ENCODE assay signal across 28 cellular contexts in genomic region chr12:55683676-55684075, GRCh38. TPM values are rescaled to one million over a fixed set of nuclear protein-coding genes. Genes with fewer than 3 reads are reported as not detected.
A peak's percentile ranks its signal among the peaks of the same experiment; 100 is the strongest.
DNase-seq lines count a peak whose midpoint lies in the region; ATAC-seq and TF ChIP-seq lines count a peak whose summit lies in the region.
"Had no signal": no experiment of that assay in that cellular context is flagged by ENCODE, and none has a peak within 500 bp of the region (broad histone marks: within the 10 kb centered on the region; RNA-seq: fewer than 3 reads in every experiment).

No MANE protein-coding gene starts in this region.

- no peak overlapping the region for H2AFZ ChIP-seq in hepatocyte

- H3K27ac ChIP-seq in heart right ventricle: no peak overlapping the region
- no peak overlapping the region for H3K27ac ChIP-seq in hepatocyte
- no peak overlapping the region for H3K27ac ChIP-seq in upper lobe of right lung
- H3K27ac ChIP-seq: 22Rv1, BLaER1, SJSA1 had no signal

- peak overlapping the region; percentile 77 for H3K4me2 ChIP-seq in hepatocyte

- H3K79me2 ChIP-seq in hepatocyte: peaks cover 12% of the 10 kb centered on the region

- no peaks in the 10 kb centered on the region for H3K9me2 ChIP-seq in hepatocyte (replicated peaks; ENCODE audit: insufficient read depth)

- H3K9me3 ChIP-seq in heart right ventricle (no peaks in the 10 kb centered on the region), hepatocyte (ENCODE audit: low read depth) (no peaks in the 10 kb centered on the region), upper lobe of right lung (no peaks in the 10 kb centered on the region)
- H3K9me3 ChIP-seq: BLaER1, SJSA1 had no signal

- H3K4me3 ChIP-seq in heart right ventricle (no peak overlapping the region), hepatocyte (no peak overlapping the region), upper lobe of right lung (no peak overlapping the region)
- H3K4me3 ChIP-seq: BLaER1, K562, SJSA1 had no signal

- H3K4me1 ChIP-seq in heart right ventricle (peaks cover 0 to 17% (median 14%) of the 10 kb centered on the region in 9 donors), hepatocyte (ENCODE audit: insufficient read depth) (no peaks in the 10 kb centered on the region), upper lobe of right lung (peaks cover 8% of the 10 kb centered on the region)
- H3K4me1 ChIP-seq: SJSA1 had no signal

- no peak for TF ChIP-seq CTCF in heart right ventricle (IDR thresholded peaks at IDR 0.05)
- no peak for TF ChIP-seq CTCF in hepatocyte (IDR thresholded peaks at IDR 0.05; ENCODE audit: poor library complexity)
- no peak for TF ChIP-seq CTCF in upper lobe of right lung (IDR thresholded peaks at IDR 0.05)
- TF ChIP-seq CTCF in GM13977 (IDR thresholded peaks at IDR 0.05; ENCODE audit: extremely low read depth, insufficient read depth, missing control alignments): no peak

- WGBS in heart right ventricle, 2 donors: 88 to 95% methylated on average over 7 of the region's 7 CpGs
- 88% methylated on average over 7 of the region's 7 CpGs for WGBS in hepatocyte (ENCODE audit: low lambda C conversion rate, missing lambda C conversion rate)

- DNase-seq in Right ventricle myocardium inferior (ENCODE audit: missing footprints) (peak; percentile 17), heart right ventricle (no peak), hepatocyte (ENCODE audit: low spot score) (no peak), posterior vena cava (ENCODE audit: low spot score) (peak; percentile 22), upper lobe of right lung (peak; percentile 16), GM13977 (ENCODE audit: low spot score) (no peak), dedifferentiated amniotic fluid mesenchymal stem cell (ENCODE audit: extremely low spot score) (no peak)
- no peak for DNase-seq in central memory CD4-positive, alpha-beta T cell
- DNase-seq: ACHN; CD4-positive, alpha-beta T cell; COR-L47; DMS 273 treated with DMSO at 0.1 percent for 48 hours; DMS79 treated with DMSO at 0.1 percent for 48 hours; HFFc6; MM.1S; NCI-H1048; NCI-H1436; NCI-H187 treated with DMSO at 0.1 percent for 48 hours; NCI-H2107; NCI-H748 treated with DMSO at 0.1 percent for 48 hours; NK-92 treated with Interleukin-12 subunit alpha and Interleukin-12 subunit beta, amount 100 ng/mL, for 24 hours had no signal

- H3K27me3 ChIP-seq in heart right ventricle (no peaks in the 10 kb centered on the region), hepatocyte (no peaks in the 10 kb centered on the region), upper lobe of right lung (no peaks in the 10 kb centered on the region)
- H3K27me3 ChIP-seq: BLaER1 had no signal

- intact Hi-C loops in Right ventricle myocardium inferior (cut with DNase I) (loop anchor here (2.0 to 5.0 kb wide), 3 partner anchors 17 to 54 kb away; partner anchors contain the start of gene RDH5), heart right ventricle (cut with DNase I) (loop anchor here in 7 of 10 donors (2.0 to 5.0 kb wide), 4 partner anchors 37 to 54 kb away; partner anchors contain the start of genes RDH5 (in 6 of the 7) and CD63 (in 1 of the 7)), posterior vena cava (cut with DNase I) (loop anchor here in 1 of 2 donors (5.0 kb wide), 1 partner anchor 44 kb away; the partner anchor contains the start of gene CD63), upper lobe of right lung (cut with DNase I) (no loop called here)

- no peaks in the 10 kb centered on the region for H4K20me1 ChIP-seq in hepatocyte (ENCODE audit: insufficient read depth, poor library complexity, severe bottlenecking)
- H4K20me1 ChIP-seq: BLaER1 had no signal

- H3K36me3 ChIP-seq in heart right ventricle: peaks cover 0 to 43% (median 15%) of the 10 kb centered on the region in 9 donors
- H3K36me3 ChIP-seq in hepatocyte (replicated peaks; ENCODE audit: insufficient read depth, low read depth): no peaks in the 10 kb centered on the region
- no peaks in the 10 kb centered on the region for H3K36me3 ChIP-seq in upper lobe of right lung
- H3K36me3 ChIP-seq: BLaER1, SJSA1 had no signal

- ATAC-seq in Right ventricle myocardium inferior (no peak), heart right ventricle (no peak), upper lobe of right lung (no peak)
- ATAC-seq: K562, Panc1 had no signal

- in situ Hi-C loops in GM13977 (cut with MboI; ENCODE audit: low pct_unique_long_range_greater_than_20kb, low sequenced_read_pairs, unreplicated experiment): no loop called here

RNA-seq across cellular contexts. Expression of gene ITGA7, which starts 24.0 kb away (rescaled TPM):
- total RNA-seq in Right ventricle myocardium inferior (479 TPM), heart right ventricle (100 to 1,000 TPM; 422 to 750 (median 538) TPM), hepatocyte (13.0 and 15.2 TPM in 2 replicates), posterior vena cava (100 to 1,000 TPM; 497 to 570 TPM), upper lobe of right lung (14.7 TPM)
- polyA plus RNA-seq in heart right ventricle (100 to 1,000 TPM; 247 to 481 TPM), hepatocyte (18.9 and 22.8 TPM in 2 replicates)

RNA-seq across cellular contexts. Expression of gene BLOC1S1, which starts 32.2 kb away (rescaled TPM):
- total RNA-seq in Right ventricle myocardium inferior (128 TPM), heart right ventricle (100 to 1,000 TPM in 5 of 10 donors, 10 to 100 TPM in 5; 68.3 to 136 (median 101) TPM), hepatocyte (159 and 177 TPM in 2 replicates), posterior vena cava (100 to 1,000 TPM; 115 to 118 TPM), upper lobe of right lung (129 TPM)
- polyA plus RNA-seq in heart right ventricle (100 to 1,000 TPM; 305 to 515 TPM), hepatocyte (227 and 236 TPM in 2 replicates)

RNA-seq across cellular contexts. Expression of gene RDH5, which starts 36.5 kb away (rescaled TPM):
- total RNA-seq in Right ventricle myocardium inferior (12.9 TPM), heart right ventricle (10 to 100 TPM in 6 of 10 donors, 1 to 10 TPM in 4; 4.9 to 25.9 (median 13.6) TPM), hepatocyte (36.2 and 48.7 TPM in 2 replicates), posterior vena cava (10 to 100 TPM; 19.2 to 39.7 TPM), upper lobe of right lung (6.0 TPM)
- polyA plus RNA-seq in heart right ventricle (10 to 100 TPM; 40.1 to 54.5 TPM), hepatocyte (38.0 and 43.7 TPM in 2 replicates)

RNA-seq across cellular contexts. Expression of gene CD63, which starts 45.1 kb away (rescaled TPM):
- total RNA-seq in Right ventricle myocardium inferior (790 TPM), heart right ventricle (1,000 to 10,000 TPM in 2 of 10 donors, 100 to 1,000 TPM in 8; 565 to 1,547 (median 768) TPM), hepatocyte (1,401 and 1,504 TPM in 2 replicates), posterior vena cava (1,000 to 10,000 TPM; 1,385 to 1,570 TPM), upper lobe of right lung (1,158 TPM)
- polyA plus RNA-seq in heart right ventricle (1,000 to 10,000 TPM; 1,333 to 2,861 TPM), hepatocyte (2,624 and 2,749 TPM in 2 replicates)

RNA-seq across cellular contexts. Expression of gene OR10P1, which starts 47.0 kb away (rescaled TPM):
- total RNA-seq in Right ventricle myocardium inferior (not detected), heart right ventricle (not detected), hepatocyte (not detected in 2 replicates), posterior vena cava (not detected), upper lobe of right lung (not detected)
- polyA plus RNA-seq in heart right ventricle (not detected), hepatocyte (not detected in 2 replicates)
- total RNA-seq: CD4-positive, alpha-beta T cell; HFFc6; K562; LHCN-M2; NCI-H460; SJSA1 had no signal
- polyA plus RNA-seq: K562 had no signal

Comparison
In these comparisons a context has a peak if more than half of its experiments do, and no peak if none do; other contexts are left out.
1. DNase-seq: peak in Right ventricle myocardium inferior (single experiment), posterior vena cava (single experiment) and upper lobe of right lung (single experiment); none in heart right ventricle (0 of 2), hepatocyte (single experiment), central memory CD4-positive, alpha-beta T cell (single experiment), GM13977 (single experiment) and dedifferentiated amniotic fluid mesenchymal stem cell (single experiment).
2. RNA of gene ITGA7, which starts 24.0 kb away (total RNA-seq): 422 to 750 TPM in heart right ventricle, 497 to 570 TPM in posterior vena cava and 479 TPM in Right ventricle myocardium inferior (single experiment); 13.0 to 15.2 TPM in hepatocyte and 14.7 TPM in upper lobe of right lung (single experiment); every median in the first group is over 10 times any median in the second.